ENCODE assay signal across 8 cellular contexts in genomic region chr6:31664790-31665500, GRCh38. TPM values are rescaled to one million over a fixed set of nuclear protein-coding genes. Genes with fewer than 3 reads are reported as not detected.
DNase-seq lines count a peak whose midpoint lies in the region; ATAC-seq and TF ChIP-seq lines count a peak whose summit lies in the region.

Gene GPANK1 (minus strand): TSS chr6:31664997. CDS start chr6:31664478, 519 bp downstream.

- peak within 1 kb of the TSS; percentile 89 for H3K9ac ChIP-seq in KMS-11

- H3K9me3 ChIP-seq in AG04450 (ENCODE audit: control insufficient read depth, insufficient read depth, low read length) (no peaks in the 10 kb centered on the region; the same call in 1 of the 2 replicates), mucosa of descending colon (no peaks in the 10 kb centered on the region)

- POLR2A ChIA-PET in AG04450 (lab: Yijun Ruan, JAX) = interaction anchor here (0.6 to 1.9 kb wide), 10 partner anchors 9 to 198 kb away, joined by 3 to 11 read pairs (median 4); partner anchors contain the start of genes ABHD16A, BAG6, HSPA1B and NEU1

- H3K27ac ChIP-seq in AG04450 (ENCODE audit: low read depth, low read length) (peak within 1 kb of the TSS; percentile 90), KMS-11 (peak within 1 kb of the TSS; percentile 98)

- peaks cover 46% of the 10 kb centered on the region for H3K79me2 ChIP-seq in KMS-11 (ENCODE audit: insufficient read depth, low read depth)

- TF ChIP-seq CTCF in AG04450 (IDR thresholded peaks at IDR 0.05; ENCODE audit: low read depth, low read length) (0 out of 2 replicates have a peak, but pooled peaks have one; percentile 5), KMS-11 (conservative IDR thresholded peaks at IDR 0.05; ENCODE audit: low read depth, low read length) (no peak), epithelial cell of esophagus (IDR thresholded peaks at IDR 0.05; ENCODE audit: insufficient read depth, low read depth, low read length, missing control alignments) (no peak), mucosa of descending colon (IDR thresholded peaks at IDR 0.05) (no peak)

- peak; percentile 73 for ATAC-seq in mucosa of descending colon

- H3K36me3 ChIP-seq in KMS-11 (ENCODE audit: insufficient read depth) (peaks cover 4% of the 10 kb centered on the region; the same call in 1 of the 2 replicates), mucosa of descending colon (ENCODE audit: low read depth) (peaks cover 10% of the 10 kb centered on the region)

- no peaks in the 10 kb centered on the region for H4K20me1 ChIP-seq in KMS-11 (ENCODE audit: insufficient read depth)

- H3K4me3 ChIP-seq in AG04450 (ENCODE audit: low read depth, low read length) = peak within 1 kb of the TSS; percentile 98
- H3K4me3 ChIP-seq in KMS-11 (IDR thresholded peaks at IDR 0.05; ENCODE audit: insufficient read depth, low read depth, low read length) = peak within 1 kb of the TSS; percentile 54
- peak within 1 kb of the TSS; percentile 66 for H3K4me3 ChIP-seq in epithelial cell of esophagus (ENCODE audit: low read length)
- H3K4me3 ChIP-seq in mucosa of descending colon = peak within 1 kb of the TSS; percentile 81

- DNase-seq in AG04450 (ENCODE audit: low read depth, low spot score) (peak; percentile 87), GM19238 (ENCODE audit: insufficient read length, low spot score) (peak; percentile 65), activated T-cell treated with anti-CD3 and anti-CD28 coated beads for 48 hours (ENCODE audit: low read depth) (peak; percentile 81), epithelial cell of esophagus (ENCODE audit: low read depth) (peak; percentile 97), mucosa of descending colon (peak; percentile 90 to 96 (median 94))
- DNase-seq in stimulated activated CD8-positive, alpha-beta memory T cell treated with anti-CD3 and anti-CD28 coated beads, Interleukin-2, amount 100 ng/mL, for 48 hours (ENCODE audit: low read depth in 2 of 2) = peak; percentile 77 to 83

- H2AFZ ChIP-seq in KMS-11 (ENCODE audit: low read depth) = peak within 1 kb of the TSS; percentile 27; the same call in 1 of the 2 replicates

- peak within 1 kb of the TSS; percentile 97 for H3K4me2 ChIP-seq in KMS-11

- H3K4me1 ChIP-seq in KMS-11 (ENCODE audit: low read depth, poor library complexity, severe bottlenecking) (peaks cover 44% of the 10 kb centered on the region), mucosa of descending colon (ENCODE audit: low read depth) (peaks cover 27% of the 10 kb centered on the region)

- H3K27me3 ChIP-seq in AG04450 (ENCODE audit: control insufficient read depth, insufficient read depth, low read length) (no peaks in the 10 kb centered on the region), KMS-11 (ENCODE audit: insufficient read depth, low read depth) (no peaks in the 10 kb centered on the region)

- CTCF ChIA-PET in AG04450 (lab: Charles Lee) = interaction anchor here (0.6 to 2.1 kb wide), 8 partner anchors 11 to 288 kb away, joined by 3 to 7 read pairs (median 4); partner anchors contain the start of genes ATP6V1G2, BAG6 and LSM2

- intact Hi-C loops in mucosa of descending colon (cut with DNase I, micrococcal nuclease) = no loop called here

TF ChIP-seq in PFSK-1, 5 proteins besides CTCF, POLR2A, EP300 and RAD21:
- peak; percentile 56 for TF ChIP-seq POLR2AphosphoS5 (IDR thresholded peaks at IDR 0.05; ENCODE audit: low read depth, low read length)
- 0 out of 2 replicates have a peak, but pooled peaks have one; percentile 66 for TF ChIP-seq SIN3A (IDR thresholded peaks at IDR 0.05; ENCODE audit: borderline replicate concordance, insufficient read depth, low read length)
- peak; percentile 95 for TF ChIP-seq FOXP2 (optimal IDR thresholded peaks at IDR 0.05; ENCODE audit: borderline replicate concordance, extremely low read depth, extremely low read length, insufficient read depth)
- no peak for TF ChIP-seq TAF1 (IDR thresholded peaks at IDR 0.05; ENCODE audit: borderline replicate concordance, insufficient read depth, low read length)
- TF ChIP-seq REST (IDR thresholded peaks at IDR 0.05; ENCODE audit: insufficient read depth in 1 of 2, low read depth in 2 of 2, low read length in 2 of 2) = no peak
TF ChIP-seq in PFSK-1: peak in this region for 3.

RNA-seq across cellular contexts. Expression of gene GPANK1, which starts in this region (rescaled TPM):
- polyA plus RNA-seq in AG04450 (2011; rRNA removed) = 12.7 and 13.5 TPM in 2 replicates
- 7.2 and 7.5 TPM in 2 replicates for polyA minus RNA-seq in AG04450 (2011; rRNA and poly(A)+ RNA removed)
- 17.8 TPM for polyA plus RNA-seq in PFSK-1 (2012; ENCODE audit: insufficient read length, low read depth)
- 10 to 100 TPM; 13.4 to 17.7 (median 17.4) TPM for total RNA-seq in mucosa of descending colon

Comparison
In these comparisons a context has a peak if more than half of its experiments do, and no peak if none do; other contexts are left out.
1. Peak in every context shown above with its lines: DNase-seq, ATAC-seq, H3K4me3 ChIP-seq and H3K27ac ChIP-seq.